ENCODE assay signal across 8 cellular contexts in genomic region chr3:196969660-196970546, GRCh38. TPM values are rescaled to one million over a fixed set of nuclear protein-coding genes. Genes with fewer than 3 reads are reported as not detected.
DNase-seq lines count a peak whose midpoint lies in the region; ATAC-seq and TF ChIP-seq lines count a peak whose summit lies in the region.

No MANE protein-coding gene starts in this region.

- no peak overlapping the region for H3K27ac ChIP-seq in muscle layer of colon (ENCODE audit: low read depth, low read length)

- H3K4me1 Mint-ChIP-seq in stimulated activated effector memory CD8-positive, alpha-beta T cell treated with anti-CD3 and anti-CD28 coated beads, Interleukin-12 subunit alpha, Interleukin-12 subunit beta, amount 100 ng/mL, for 72 hours, result peaks cover 24% of the 10 kb centered on the region

- H3K9me3 Mint-ChIP-seq in stimulated activated effector memory CD8-positive, alpha-beta T cell treated with anti-CD3 and anti-CD28 coated beads, Interleukin-12 subunit alpha, Interleukin-12 subunit beta, amount 100 ng/mL, for 72 hours, result no peaks in the 10 kb centered on the region

- DNase-seq in AG08395 (ENCODE audit: low spot score), result peak; percentile 84
- peak; percentile 70 for DNase-seq in NCI-H774 (lab: John Stamatoyannopoulos, UW)
- peak; percentile 42 to 61 (median 49) for DNase-seq in activated CD8-positive, alpha-beta memory T cell treated with anti-CD3 and anti-CD28 coated beads for 48 hours (ENCODE audit: low read depth in 2 of 3, low spot score in 2 of 3)
- DNase-seq in epithelial cell of proximal tubule (ENCODE audit: low read depth), result no peak
- peak; percentile 82 to 83 for DNase-seq in stimulated activated effector memory CD8-positive, alpha-beta T cell treated with anti-CD3 and anti-CD28 coated beads, Interleukin-12 subunit alpha, Interleukin-12 subunit beta, amount 100 ng/mL, for 72 hours (ENCODE audit: low spot score in 2 of 2)

- peak; percentile 47 for TF ChIP-seq CTCF in epithelial cell of proximal tubule (conservative IDR thresholded peaks at IDR 0.05; ENCODE audit: low read depth, low read length)

- H3K27ac Mint-ChIP-seq in stimulated activated effector memory CD8-positive, alpha-beta T cell treated with anti-CD3 and anti-CD28 coated beads, Interleukin-12 subunit alpha, Interleukin-12 subunit beta, amount 100 ng/mL, for 72 hours, result peak overlapping the region; percentile 81

- no peaks in the 10 kb centered on the region for H3K27me3 ChIP-seq in muscle layer of colon (ENCODE audit: control insufficient read depth in 1 of 2, insufficient read depth in 2 of 2, low read length in 2 of 2)

- H3K4me3 ChIP-seq in epithelial cell of proximal tubule (ENCODE audit: low read depth, low read length) (peak overlapping the region; percentile 65), muscle layer of colon (ENCODE audit: low read depth in 1 of 2, low read length in 2 of 2) (peak overlapping the region; percentile 59 to 68)

- peaks cover 9% of the 10 kb centered on the region for H3K4me1 ChIP-seq in muscle layer of colon (ENCODE audit: insufficient read depth, low read length)

- peak; percentile 59 for ATAC-seq in GM18867 (IDR thresholded peaks at IDR 0.05; ENCODE audit: unreplicated experiment)
- ATAC-seq in HG03135 (IDR thresholded peaks at IDR 0.05; ENCODE audit: unreplicated experiment), result peak; percentile 54
- peak; percentile 82 for ATAC-seq in stimulated activated effector memory CD8-positive, alpha-beta T cell treated with anti-CD3 and anti-CD28 coated beads, Interleukin-12 subunit alpha, Interleukin-12 subunit beta, amount 100 ng/mL, for 72 hours

- H3K9ac ChIP-seq in muscle layer of colon (ENCODE audit: low read length), result no peak overlapping the region

- H3K9me3 ChIP-seq in muscle layer of colon (ENCODE audit: low read length), result no peaks in the 10 kb centered on the region

- H3K4me3 Mint-ChIP-seq in stimulated activated effector memory CD8-positive, alpha-beta T cell treated with anti-CD3 and anti-CD28 coated beads, Interleukin-12 subunit alpha, Interleukin-12 subunit beta, amount 100 ng/mL, for 72 hours, result peak overlapping the region; percentile 71

- no peaks in the 10 kb centered on the region for H3K36me3 Mint-ChIP-seq in stimulated activated effector memory CD8-positive, alpha-beta T cell treated with anti-CD3 and anti-CD28 coated beads, Interleukin-12 subunit alpha, Interleukin-12 subunit beta, amount 100 ng/mL, for 72 hours

- H3K36me3 ChIP-seq in muscle layer of colon (ENCODE audit: insufficient read depth, low read length), result no peaks in the 10 kb centered on the region

RNA-seq across cellular contexts. Expression of gene PIGZ, which starts 1.3 kb away (rescaled TPM):
- total RNA-seq in epithelial cell of proximal tubule, result 0.36 and 0.63 TPM in 2 replicates

RNA-seq across cellular contexts. Expression of gene NCBP2, which starts 27.6 kb away (rescaled TPM):
- total RNA-seq in epithelial cell of proximal tubule, result 49.4 and 51.1 TPM in 2 replicates

RNA-seq across cellular contexts. Expression of gene MELTF, which starts 59.7 kb away (rescaled TPM):
- 12.7 and 26.9 TPM in 2 replicates for total RNA-seq in epithelial cell of proximal tubule
